1 cellular context compared by ENCODE assay signal in the genomic region with DNA sequence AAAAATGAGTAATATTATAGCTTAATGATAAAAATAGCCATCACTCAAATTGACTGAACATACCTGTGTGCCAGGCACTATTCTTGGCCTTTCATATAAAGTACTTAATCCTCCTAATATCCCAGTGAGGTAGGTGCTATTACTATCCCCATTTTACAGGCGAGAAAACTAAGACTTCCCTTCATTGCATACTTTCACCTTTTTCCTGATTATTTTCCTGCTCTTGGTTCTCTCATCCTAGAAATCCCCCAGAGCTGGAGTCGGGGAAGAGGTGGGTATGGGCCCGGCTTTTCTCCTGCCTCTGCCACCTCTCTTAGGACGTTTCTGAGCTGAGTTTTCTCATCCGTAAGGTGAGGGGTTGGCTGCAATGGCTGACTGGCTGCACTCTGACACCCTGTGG.
TF ChIP-seq lines count a peak whose summit lies in the region.

No MANE protein-coding gene starts in this region.

TF ChIP-seq in GM23338, 12 proteins besides CTCF, POLR2A, EP300 and RAD21 (continued from another document):
- TF ChIP-seq, protein P1, sequence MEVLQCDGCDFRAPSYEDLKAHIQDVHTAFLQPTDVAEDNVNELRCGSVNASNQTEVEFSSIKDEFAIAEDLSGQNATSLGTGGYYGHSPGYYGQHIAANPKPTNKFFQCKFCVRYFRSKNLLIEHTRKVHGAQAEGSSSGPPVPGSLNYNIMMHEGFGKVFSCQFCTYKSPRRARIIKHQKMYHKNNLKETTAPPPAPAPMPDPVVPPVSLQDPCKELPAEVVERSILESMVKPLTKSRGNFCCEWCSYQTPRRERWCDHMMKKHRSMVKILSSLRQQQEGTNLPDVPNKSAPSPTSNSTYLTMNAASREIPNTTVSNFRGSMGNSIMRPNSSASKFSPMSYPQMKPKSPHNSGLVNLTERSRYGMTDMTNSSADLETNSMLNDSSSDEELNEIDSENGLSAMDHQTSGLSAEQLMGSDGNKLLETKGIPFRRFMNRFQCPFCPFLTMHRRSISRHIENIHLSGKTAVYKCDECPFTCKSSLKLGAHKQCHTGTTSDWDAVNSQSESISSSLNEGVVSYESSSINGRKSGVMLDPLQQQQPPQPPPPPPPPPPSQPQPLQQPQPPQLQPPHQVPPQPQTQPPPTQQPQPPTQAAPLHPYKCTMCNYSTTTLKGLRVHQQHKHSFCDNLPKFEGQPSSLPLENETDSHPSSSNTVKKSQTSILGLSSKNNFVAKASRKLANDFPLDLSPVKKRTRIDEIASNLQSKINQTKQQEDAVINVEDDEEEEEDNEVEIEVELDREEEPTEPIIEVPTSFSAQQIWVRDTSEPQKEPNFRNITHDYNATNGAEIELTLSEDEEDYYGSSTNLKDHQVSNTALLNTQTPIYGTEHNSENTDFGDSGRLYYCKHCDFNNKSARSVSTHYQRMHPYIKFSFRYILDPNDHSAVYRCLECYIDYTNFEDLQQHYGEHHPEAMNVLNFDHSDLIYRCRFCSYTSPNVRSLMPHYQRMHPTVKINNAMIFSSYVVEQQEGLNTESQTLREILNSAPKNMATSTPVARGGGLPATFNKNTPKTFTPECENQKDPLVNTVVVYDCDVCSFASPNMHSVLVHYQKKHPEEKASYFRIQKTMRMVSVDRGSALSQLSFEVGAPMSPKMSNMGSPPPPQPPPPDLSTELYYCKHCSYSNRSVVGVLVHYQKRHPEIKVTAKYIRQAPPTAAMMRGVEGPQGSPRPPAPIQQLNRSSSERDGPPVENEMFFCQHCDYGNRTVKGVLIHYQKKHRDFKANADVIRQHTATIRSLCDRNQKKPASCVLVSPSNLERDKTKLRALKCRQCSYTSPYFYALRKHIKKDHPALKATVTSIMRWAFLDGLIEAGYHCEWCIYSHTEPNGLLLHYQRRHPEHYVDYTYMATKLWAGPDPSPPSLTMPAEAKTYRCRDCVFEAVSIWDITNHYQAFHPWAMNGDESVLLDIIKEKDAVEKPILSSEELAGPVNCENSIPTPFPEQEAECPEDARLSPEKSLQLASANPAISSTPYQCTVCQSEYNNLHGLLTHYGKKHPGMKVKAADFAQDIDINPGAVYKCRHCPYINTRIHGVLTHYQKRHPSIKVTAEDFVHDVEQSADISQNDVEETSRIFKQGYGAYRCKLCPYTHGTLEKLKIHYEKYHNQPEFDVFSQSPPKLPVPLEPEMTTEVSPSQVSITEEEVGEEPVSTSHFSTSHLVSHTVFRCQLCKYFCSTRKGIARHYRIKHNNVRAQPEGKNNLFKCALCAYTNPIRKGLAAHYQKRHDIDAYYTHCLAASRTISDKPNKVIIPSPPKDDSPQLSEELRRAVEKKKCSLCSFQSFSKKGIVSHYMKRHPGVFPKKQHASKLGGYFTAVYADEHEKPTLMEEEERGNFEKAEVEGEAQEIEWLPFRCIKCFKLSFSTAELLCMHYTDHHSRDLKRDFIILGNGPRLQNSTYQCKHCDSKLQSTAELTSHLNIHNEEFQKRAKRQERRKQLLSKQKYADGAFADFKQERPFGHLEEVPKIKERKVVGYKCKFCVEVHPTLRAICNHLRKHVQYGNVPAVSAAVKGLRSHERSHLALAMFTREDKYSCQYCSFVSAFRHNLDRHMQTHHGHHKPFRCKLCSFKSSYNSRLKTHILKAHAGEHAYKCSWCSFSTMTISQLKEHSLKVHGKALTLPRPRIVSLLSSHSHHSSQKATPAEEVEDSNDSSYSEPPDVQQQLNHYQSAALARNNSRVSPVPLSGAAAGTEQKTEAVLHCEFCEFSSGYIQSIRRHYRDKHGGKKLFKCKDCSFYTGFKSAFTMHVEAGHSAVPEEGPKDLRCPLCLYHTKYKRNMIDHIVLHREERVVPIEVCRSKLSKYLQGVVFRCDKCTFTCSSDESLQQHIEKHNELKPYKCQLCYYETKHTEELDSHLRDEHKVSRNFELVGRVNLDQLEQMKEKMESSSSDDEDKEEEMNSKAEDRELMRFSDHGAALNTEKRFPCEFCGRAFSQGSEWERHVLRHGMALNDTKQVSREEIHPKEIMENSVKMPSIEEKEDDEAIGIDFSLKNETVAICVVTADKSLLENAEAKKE (CRISPR knock-in tag; IDR thresholded peaks at IDR 0.05): no peak
- TF ChIP-seq EZH2phosphoT487 (IDR thresholded peaks at IDR 0.05; ENCODE audit: unreplicated experiment) (no peak), JUNB (IDR thresholded peaks at IDR 0.05; ENCODE audit: unreplicated experiment) (no peak), POLR2AphosphoS5 (IDR thresholded peaks at IDR 0.05; ENCODE audit: low read depth) (no peak), CREB1 (CRISPR knock-in tag; IDR thresholded peaks at IDR 0.05; ENCODE audit: low read depth) (no peak)
- TF ChIP-seq, protein P2, sequence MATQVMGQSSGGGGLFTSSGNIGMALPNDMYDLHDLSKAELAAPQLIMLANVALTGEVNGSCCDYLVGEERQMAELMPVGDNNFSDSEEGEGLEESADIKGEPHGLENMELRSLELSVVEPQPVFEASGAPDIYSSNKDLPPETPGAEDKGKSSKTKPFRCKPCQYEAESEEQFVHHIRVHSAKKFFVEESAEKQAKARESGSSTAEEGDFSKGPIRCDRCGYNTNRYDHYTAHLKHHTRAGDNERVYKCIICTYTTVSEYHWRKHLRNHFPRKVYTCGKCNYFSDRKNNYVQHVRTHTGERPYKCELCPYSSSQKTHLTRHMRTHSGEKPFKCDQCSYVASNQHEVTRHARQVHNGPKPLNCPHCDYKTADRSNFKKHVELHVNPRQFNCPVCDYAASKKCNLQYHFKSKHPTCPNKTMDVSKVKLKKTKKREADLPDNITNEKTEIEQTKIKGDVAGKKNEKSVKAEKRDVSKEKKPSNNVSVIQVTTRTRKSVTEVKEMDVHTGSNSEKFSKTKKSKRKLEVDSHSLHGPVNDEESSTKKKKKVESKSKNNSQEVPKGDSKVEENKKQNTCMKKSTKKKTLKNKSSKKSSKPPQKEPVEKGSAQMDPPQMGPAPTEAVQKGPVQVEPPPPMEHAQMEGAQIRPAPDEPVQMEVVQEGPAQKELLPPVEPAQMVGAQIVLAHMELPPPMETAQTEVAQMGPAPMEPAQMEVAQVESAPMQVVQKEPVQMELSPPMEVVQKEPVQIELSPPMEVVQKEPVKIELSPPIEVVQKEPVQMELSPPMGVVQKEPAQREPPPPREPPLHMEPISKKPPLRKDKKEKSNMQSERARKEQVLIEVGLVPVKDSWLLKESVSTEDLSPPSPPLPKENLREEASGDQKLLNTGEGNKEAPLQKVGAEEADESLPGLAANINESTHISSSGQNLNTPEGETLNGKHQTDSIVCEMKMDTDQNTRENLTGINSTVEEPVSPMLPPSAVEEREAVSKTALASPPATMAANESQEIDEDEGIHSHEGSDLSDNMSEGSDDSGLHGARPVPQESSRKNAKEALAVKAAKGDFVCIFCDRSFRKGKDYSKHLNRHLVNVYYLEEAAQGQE (IDR thresholded peaks at IDR 0.05; ENCODE audit: unreplicated experiment): no peak
- TF ChIP-seq, protein P3, sequence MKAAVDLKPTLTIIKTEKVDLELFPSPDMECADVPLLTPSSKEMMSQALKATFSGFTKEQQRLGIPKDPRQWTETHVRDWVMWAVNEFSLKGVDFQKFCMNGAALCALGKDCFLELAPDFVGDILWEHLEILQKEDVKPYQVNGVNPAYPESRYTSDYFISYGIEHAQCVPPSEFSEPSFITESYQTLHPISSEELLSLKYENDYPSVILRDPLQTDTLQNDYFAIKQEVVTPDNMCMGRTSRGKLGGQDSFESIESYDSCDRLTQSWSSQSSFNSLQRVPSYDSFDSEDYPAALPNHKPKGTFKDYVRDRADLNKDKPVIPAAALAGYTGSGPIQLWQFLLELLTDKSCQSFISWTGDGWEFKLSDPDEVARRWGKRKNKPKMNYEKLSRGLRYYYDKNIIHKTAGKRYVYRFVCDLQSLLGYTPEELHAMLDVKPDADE (IDR thresholded peaks at IDR 0.05): no peak
